In the genomic region with DNA sequence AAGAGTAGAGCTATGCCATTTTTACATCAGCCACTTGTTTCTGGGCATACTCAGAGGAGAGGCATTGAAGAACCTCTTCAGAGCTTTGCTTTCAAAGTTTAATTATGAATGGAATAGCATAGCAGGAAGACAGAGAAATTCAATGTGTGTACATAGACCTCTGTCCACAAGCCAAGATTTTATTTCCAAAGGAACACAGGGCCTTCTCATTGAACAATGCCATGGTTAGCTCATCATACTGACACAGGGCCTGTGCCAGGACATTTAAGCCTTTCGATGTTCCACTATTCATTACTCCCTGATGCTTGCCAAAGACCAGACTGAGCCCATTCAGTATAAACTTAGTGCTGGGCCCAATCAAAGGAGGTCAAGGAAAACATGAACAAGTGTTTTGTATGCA, we compare ENCODE assay signal across 15 cellular contexts.
DNase-seq lines count a peak whose midpoint lies in the region; ATAC-seq and TF ChIP-seq lines count a peak whose summit lies in the region.
"Had no signal": no experiment of that assay in that cellular context is flagged by ENCODE, and none has a peak within 500 bp of the region (broad histone marks: within the 10 kb centered on the region; RNA-seq: fewer than 3 reads in every experiment).

No MANE protein-coding gene starts in this region.

- H2AFZ ChIP-seq in Karpas-422 (ENCODE audit: low read length) (no peak overlapping the region), OCI-LY7 (ENCODE audit: low read length) (no peak overlapping the region)

- H3K36me3 ChIP-seq in adrenal gland (replicated peaks in 1 of 2) (no peaks in the 10 kb centered on the region), Karpas-422 (ENCODE audit: insufficient read depth, low read length) (no peaks in the 10 kb centered on the region), OCI-LY7 (ENCODE audit: insufficient read depth, low read length) (no peaks in the 10 kb centered on the region)
- H3K36me3 ChIP-seq: HAP-1, neutrophil had no signal

- CTCF ChIA-PET in OCI-LY7 (lab: Charles Lee; ENCODE audit: unreplicated experiment): no interaction called here

- H3K9ac ChIP-seq in Karpas-422 (ENCODE audit: low read length): no peak overlapping the region

- H3K4me1 ChIP-seq in adrenal gland (replicated peaks in 1 of 2): no peaks in the 10 kb centered on the region
- no peaks in the 10 kb centered on the region for H3K4me1 ChIP-seq in Karpas-422 (ENCODE audit: low read length)
- no peaks in the 10 kb centered on the region for H3K4me1 ChIP-seq in OCI-LY7 (ENCODE audit: insufficient read depth, low read length, poor library complexity, severe bottlenecking)

- H3K79me2 ChIP-seq in Karpas-422 (ENCODE audit: low read length) (no peaks in the 10 kb centered on the region), OCI-LY7 (ENCODE audit: insufficient read depth, low read depth, low read length) (no peaks in the 10 kb centered on the region)

- ATAC-seq in GM19324 (IDR thresholded peaks at IDR 0.05; ENCODE audit: low FRiP score, unreplicated experiment): no peak

- H3K4me3 ChIP-seq in LNCaP clone FGC (ENCODE audit: low read depth, low read length) (no peak overlapping the region), adrenal gland (no peak overlapping the region), Karpas-422 (ENCODE audit: low read length) (no peak overlapping the region), OCI-LY7 (ENCODE audit: low read depth, low read length, poor library complexity, severe bottlenecking) (no peak overlapping the region)
- H3K4me3 ChIP-seq: HAP-1 had no signal

- H3K9me3 ChIP-seq in adrenal gland (replicated peaks in 1 of 3) (no peaks in the 10 kb centered on the region), Karpas-422 (ENCODE audit: low read length) (no peaks in the 10 kb centered on the region), OCI-LY7 (ENCODE audit: low read length) (no peaks in the 10 kb centered on the region)
- H3K9me3 ChIP-seq: HAP-1, neutrophil had no signal

- TF ChIP-seq POLR2A in adrenal gland (IDR thresholded peaks at IDR 0.05): no peak

- BruUV-seq in OCI-LY7 (replicated peaks; lab: Mats Ljungman, UMichigan): no TSS peak

- 29 to 56% (median 47%) methylated on average over 1 of the region's 1 CpG for WGBS in adrenal gland, 4 donors

- POLR2A ChIA-PET in OCI-LY7 (lab: Charles Lee): interaction anchor here (0.6 to 1.0 kb wide), 2 partner anchors 10 to 124 kb away, joined by 3 read pairs; no protein-coding TSS in a partner anchor

- H3K27ac ChIP-seq in adrenal gland: no peak overlapping the region
- no peak overlapping the region for H3K27ac ChIP-seq in Karpas-422 (ENCODE audit: low read length)
- no peak overlapping the region for H3K27ac ChIP-seq in OCI-LY7 (ENCODE audit: low read depth, low read length, poor library complexity, severe bottlenecking)
- H3K27ac ChIP-seq: neutrophil, RWPE1 had no signal

- H3K4me2 ChIP-seq in Karpas-422 (ENCODE audit: low read depth, low read length, poor library complexity, severe bottlenecking) (no peak overlapping the region), OCI-LY7 (ENCODE audit: low read length) (no peak overlapping the region)

- H3K27me3 ChIP-seq in adrenal gland (no peaks in the 10 kb centered on the region), Karpas-422 (ENCODE audit: low read length) (no peaks in the 10 kb centered on the region)
- H3K27me3 ChIP-seq: neutrophil had no signal

- TF ChIP-seq CTCF in LNCaP clone FGC (IDR thresholded peaks at IDR 0.05; ENCODE audit: control insufficient read depth, extremely low read depth, insufficient read depth) (no peak), adrenal gland (IDR thresholded peaks at IDR 0.05) (no peak), OCI-LY7 (conservative IDR thresholded peaks at IDR 0.05; ENCODE audit: low read length) (no peak)

- H3K9me2 ChIP-seq in Karpas-422 (replicated peaks; ENCODE audit: insufficient read depth, low read length): no peaks in the 10 kb centered on the region
- H3K9me2 ChIP-seq in OCI-LY7 (ENCODE audit: insufficient read depth, low read length): no peaks in the 10 kb centered on the region

- H4K20me1 ChIP-seq in Karpas-422 (ENCODE audit: insufficient read depth, low read depth, low read length) (no peaks in the 10 kb centered on the region), OCI-LY7 (ENCODE audit: insufficient read depth, low read length) (no peaks in the 10 kb centered on the region)

- intact Hi-C loops in adrenal gland (cut with DNase I) (no loop called here), head of caudate nucleus (cut with DNase I) (no loop called here), posterior cingulate gyrus (cut with DNase I) (no loop called here), OCI-LY7 (cut with micrococcal nuclease; ENCODE audit: unreplicated experiment) (no loop called here)

- DNase-seq in LNCaP clone FGC (ENCODE audit: low read depth) (peak; percentile 97), adrenal gland (peak; percentile 22 to 59 (median 26)), head of caudate nucleus (peak in 41 of 42 donors; percentile 15 to 91 (median 70)), posterior cingulate gyrus (peak in 7 of 10 donors; percentile 34 to 91 (median 51)), DMS153 treated with DMSO at 0.1 percent for 48 hours (lab: John Stamatoyannopoulos, UW; ENCODE audit: unreplicated experiment) (no peak), Karpas-422 (no peak), OCI-LY7 (ENCODE audit: low spot score) (no peak)
- DNase-seq: DMS 273 treated with DMSO at 0.1 percent for 48 hours, mesenchymal stem cell, NCI-H1436, NCI-H526 had no signal

Comparison
In these comparisons a context has a peak if more than half of its experiments do, and no peak if none do; other contexts are left out.
1. DNase-seq: peak in LNCaP clone FGC (single experiment), adrenal gland (7 of 7), head of caudate nucleus (41 of 42) and posterior cingulate gyrus (7 of 10); none in DMS153 treated with DMSO at 0.1 percent for 48 hours (single experiment), Karpas-422 (single experiment) and OCI-LY7 (single experiment).